In the genomic region with DNA sequence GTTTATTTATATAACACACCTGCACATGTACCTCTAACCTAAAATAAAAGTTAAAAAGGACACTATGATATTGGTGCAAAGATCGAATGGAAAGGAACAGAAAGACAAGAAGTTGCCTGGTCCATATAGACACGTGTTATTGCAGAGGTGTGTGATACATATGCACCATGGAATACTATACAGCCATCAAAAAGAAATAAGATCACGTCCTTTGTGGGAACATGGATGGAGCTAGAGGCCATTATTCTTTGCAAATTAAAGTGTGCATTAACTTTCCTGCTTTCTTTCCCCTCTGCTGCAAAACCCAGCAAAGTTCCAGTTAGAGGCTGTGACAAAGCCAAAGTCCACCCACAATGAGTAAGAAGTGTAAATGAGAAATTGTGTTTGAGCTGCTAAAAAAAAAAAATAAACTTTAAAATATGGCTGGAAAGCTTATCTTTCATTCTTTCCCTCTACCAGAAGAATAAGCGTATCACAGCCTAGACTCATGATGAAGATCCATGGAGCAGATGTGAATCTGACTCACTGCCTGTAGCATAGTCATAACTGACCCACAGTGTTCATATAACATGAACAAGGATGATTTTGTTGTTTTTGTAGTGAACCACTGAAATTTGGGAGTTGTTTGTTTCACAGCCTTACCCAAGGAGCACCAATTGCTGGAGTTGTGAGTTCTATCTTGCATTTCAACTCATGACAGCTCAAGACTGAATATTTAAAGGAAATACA, we compare ENCODE assay signal across 1 cellular context.
TF ChIP-seq lines count a peak whose summit lies in the region.

No MANE protein-coding gene starts in this region.

TF ChIP-seq in K562, 482 proteins besides CTCF, POLR2A, EP300 and RAD21:
- TF ChIP-seq ZC3H4 (CRISPR knock-in tag; IDR thresholded peaks at IDR 0.05; ENCODE audit: borderline replicate concordance) (no peak), ZNF146 (CRISPR knock-in tag; IDR thresholded peaks at IDR 0.05; ENCODE audit: unreplicated experiment) (peak; percentile 94), RBM25 (IDR thresholded peaks at IDR 0.05; ENCODE audit: low read depth, low read length, severe bottlenecking) (peak; percentile 87), POLR2G (IDR thresholded peaks at IDR 0.05; ENCODE audit: low read depth, low read length) (no peak)
